In the genomic region with DNA sequence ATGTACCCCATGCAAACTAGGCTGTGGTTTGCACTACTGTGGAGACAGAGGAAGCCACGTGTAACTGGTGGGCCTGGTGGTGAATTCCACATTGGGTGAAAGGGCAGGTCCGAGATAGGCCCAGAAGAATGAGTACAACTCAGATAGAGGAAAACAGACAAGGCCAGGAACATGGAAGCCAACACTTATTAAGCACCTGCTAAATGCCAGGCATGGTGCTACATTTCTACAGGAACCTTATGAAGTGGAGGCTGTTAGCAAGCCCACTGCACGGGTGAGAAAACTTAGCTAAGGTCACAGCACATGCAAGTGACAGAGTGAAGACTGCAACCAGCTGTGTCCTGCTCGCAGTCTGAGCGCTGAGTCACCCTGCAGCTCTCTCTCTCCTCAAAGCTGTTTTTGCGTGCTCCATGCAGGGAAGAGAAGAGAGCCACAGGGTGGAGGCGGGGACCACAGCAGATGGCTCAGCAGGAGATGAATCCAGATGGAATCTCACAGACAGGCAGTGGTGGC, we compare ENCODE assay signal across 11 cellular contexts.
A peak's percentile ranks its signal among the peaks of the same experiment; 100 is the strongest.
DNase-seq lines count a peak whose midpoint lies in the region; ATAC-seq and TF ChIP-seq lines count a peak whose summit lies in the region.
"Had no signal": no experiment of that assay in that cellular context is flagged by ENCODE, and none has a peak within 500 bp of the region (broad histone marks: within the 10 kb centered on the region; RNA-seq: fewer than 3 reads in every experiment).

No MANE protein-coding gene starts in this region.

- POLR2A ChIA-PET in IMR-90 (lab: Charles Lee; ENCODE audit: unreplicated experiment), result interaction anchor here (0.5 kb wide), 1 partner anchor 11 kb away, joined by 3 read pairs; no protein-coding TSS in a partner anchor

- H3K36me3 ChIP-seq in IMR-90 (ENCODE audit: control insufficient read depth, insufficient read depth, low read length) (no peaks in the 10 kb centered on the region), body of pancreas (replicated peaks in 1 of 2; ENCODE audit: insufficient read depth in 1 of 2, low read depth in 2 of 2) (no peaks in the 10 kb centered on the region), left lung (no peaks in the 10 kb centered on the region)

- no peaks in the 10 kb centered on the region; the same call in 1 of the 2 replicates for H4K20me1 ChIP-seq in IMR-90 (ENCODE audit: insufficient read depth, low read length)

- 0 out of 2 replicates have a peak, but pooled peaks have one; percentile 9 for TF ChIP-seq CTCF in IMR-90 (conservative IDR thresholded peaks at IDR 0.05; ENCODE audit: low read depth, low read length)
- no peak for TF ChIP-seq CTCF in body of pancreas (IDR thresholded peaks at IDR 0.05)
- TF ChIP-seq CTCF in left lung (IDR thresholded peaks at IDR 0.05), result no peak
- TF ChIP-seq CTCF in Calu3 (IDR thresholded peaks at IDR 0.05; ENCODE audit: unreplicated experiment), result no peak

- peak; percentile 85 for ATAC-seq in IMR-90 (ENCODE audit: low read depth)
- peak; percentile 35 for ATAC-seq in body of pancreas
- peak; percentile 42 for ATAC-seq in left lung
- ATAC-seq in GM19035 (IDR thresholded peaks at IDR 0.05; ENCODE audit: unreplicated experiment), result no peak
- ATAC-seq in GM19395 (IDR thresholded peaks at IDR 0.05; ENCODE audit: unreplicated experiment), result no peak
- ATAC-seq in HG03342 (IDR thresholded peaks at IDR 0.05; ENCODE audit: unreplicated experiment), result no peak
- ATAC-seq: activated CD4-positive, alpha-beta T cell treated with anti-CD3 and anti-CD28 coated beads for 36 hours had no signal

- no peaks in the 10 kb centered on the region for H3K79me1 ChIP-seq in IMR-90 (ENCODE audit: low read depth in 1 of 2, low read length in 2 of 2)

- peak overlapping the region; percentile 81 for H3K27ac ChIP-seq in IMR-90 (ENCODE audit: insufficient read depth, low read length)
- no peak overlapping the region for H3K27ac ChIP-seq in body of pancreas
- H3K27ac ChIP-seq in left lung, result no peak overlapping the region

- peak overlapping the region; percentile 11 to 92 for H4K8ac ChIP-seq in IMR-90 (ENCODE audit: low read depth in 2 of 2, low read length in 2 of 2)

- peak overlapping the region; percentile 67; the same call in 2 of the 3 replicates for H2BK15ac ChIP-seq in IMR-90 (ENCODE audit: low read depth, low read length)

- no peak overlapping the region for H3K4me2 ChIP-seq in IMR-90 (ENCODE audit: low read depth, low read length)

- peak overlapping the region; percentile 85 for H2AK5ac ChIP-seq in IMR-90 (ENCODE audit: low read depth, low read length)

- H3K36me3 Mint-ChIP-seq in Calu3 (ENCODE audit: insufficient read depth, unreplicated experiment), result peaks cover 5% of the 10 kb centered on the region
- H3K36me3 Mint-ChIP-seq: memory B cell had no signal

- peak overlapping the region; percentile 85 for H3K23ac ChIP-seq in IMR-90 (ENCODE audit: low read depth, low read length)

- H2AK9ac ChIP-seq in IMR-90 (replicated peaks; ENCODE audit: low read depth, low read length, poor library complexity), result peak overlapping the region; percentile 74

- H3K27me3 Mint-ChIP-seq in Calu3 (ENCODE audit: unreplicated experiment), result peaks cover 89% of the 10 kb centered on the region

- H2BK20ac ChIP-seq in IMR-90 (ENCODE audit: low read depth, low read length), result peak overlapping the region; percentile 95

- TF ChIP-seq POLR2A in IMR-90 (IDR thresholded peaks at IDR 0.05; ENCODE audit: low read depth, low read length) (no peak), body of pancreas (IDR thresholded peaks at IDR 0.05) (no peak)

- DNase-seq in Caki2 (ENCODE audit: low read depth) (peak; percentile 76), IMR-90 (peak; percentile 91), body of pancreas (peak in 1 of 4 donors; percentile 18), left lung (no peak), Calu3 (no peak)
- DNase-seq: activated CD4-positive, alpha-beta T cell treated with anti-CD3 and anti-CD28 coated beads for 36 hours; NCI-H2029 had no signal

- no peaks in the 10 kb centered on the region for H3K4me1 Mint-ChIP-seq in Calu3 (ENCODE audit: low read depth, unreplicated experiment)
- H3K4me1 Mint-ChIP-seq: activated CD4-positive, alpha-beta T cell treated with anti-CD3 and anti-CD28 coated beads for 36 hours had no signal

- peak overlapping the region; percentile 81 for H3K14ac ChIP-seq in IMR-90 (replicated peaks; ENCODE audit: low read depth, low read length)

- in situ Hi-C loops in Caki2 (cut with HindIII; ENCODE audit: low pct_unique_long_range_greater_than_20kb, low sequenced_read_pairs), result no loop called here
- in situ Hi-C loops in IMR-90 (cut with MboI; ENCODE audit: low sequenced_read_pairs), result no loop called here

- no peak overlapping the region for H3K9ac ChIP-seq in IMR-90 (ENCODE audit: low read depth, low read length)

- BruUV-seq in IMR-90 (replicated peaks; lab: Mats Ljungman, UMichigan) (no TSS peak), Calu3 (replicated peaks; lab: Mats Ljungman, UMichigan) (no TSS peak)

- H2BK120ac ChIP-seq in IMR-90 (ENCODE audit: low read depth, low read length), result peak overlapping the region; percentile 98

- H3K9me3 Mint-ChIP-seq in Calu3 (ENCODE audit: low read depth, unreplicated experiment), result no peaks in the 10 kb centered on the region

- H3K4me1 ChIP-seq in IMR-90 (ENCODE audit: control insufficient read depth, insufficient read depth, low read length) (peaks cover 15% of the 10 kb centered on the region), body of pancreas (no peaks in the 10 kb centered on the region), left lung (no peaks in the 10 kb centered on the region)

- H3K4me3 Mint-ChIP-seq in Calu3 (ENCODE audit: low read depth, unreplicated experiment), result no peak overlapping the region
- H3K4me3 Mint-ChIP-seq: activated CD4-positive, alpha-beta T cell treated with anti-CD3 and anti-CD28 coated beads for 36 hours; memory B cell had no signal

- intact Hi-C loops in IMR-90 (cut with micrococcal nuclease) (loop anchor here (1.0 kb wide), 1 partner anchor 13 kb away; no protein-coding TSS in a partner anchor), body of pancreas (cut with DNase I) (no loop called here), left lung (cut with DNase I) (no loop called here), Calu3 (cut with micrococcal nuclease; ENCODE audit: unreplicated experiment) (no loop called here)

- peak overlapping the region; percentile 57 for H3K56ac ChIP-seq in IMR-90 (ENCODE audit: extremely low read depth, insufficient read depth, low read length)

- H4K91ac ChIP-seq in IMR-90 (ENCODE audit: insufficient read depth, low read depth, low read length), result peak overlapping the region; percentile 97

- H2AFZ ChIP-seq in IMR-90 (replicated peaks; ENCODE audit: low read length, poor library complexity), result peak overlapping the region; percentile 87

- WGBS in IMR-90 (ENCODE audit: extremely low coverage in 2 of 2, insufficient read length in 1 of 2), 2 experiments, result 42% methylated on average over 5 of the region's 7 CpGs; no CpG with 5 or more reads in 1 of the 2 experiments
- WGBS in body of pancreas, 2 donors, result 57 to 70% methylated on average over 7 of the region's 7 CpGs

- peaks cover 3% of the 10 kb centered on the region for H3K9me3 ChIP-seq in IMR-90 (ENCODE audit: control insufficient read depth, insufficient read depth, low read length)
- H3K9me3 ChIP-seq in body of pancreas, result peaks cover 0 to 4% (median 0%) of the 10 kb centered on the region in 3 donors
- peaks cover 0 to 2% of the 10 kb centered on the region in 2 donors for H3K9me3 ChIP-seq in left lung

- peaks cover 19% of the 10 kb centered on the region for H3K9me1 ChIP-seq in IMR-90 (ENCODE audit: insufficient read depth, low read length)

- peak overlapping the region; percentile 97 for H3K4ac ChIP-seq in IMR-90 (ENCODE audit: low read depth, low read length)

- peak overlapping the region; percentile 78 for H4K5ac ChIP-seq in IMR-90 (ENCODE audit: low read depth, low read length)

- CTCF ChIA-PET in IMR-90 (lab: Yijun Ruan, JAX), result interaction anchor here (0.5 to 1.9 kb wide), 3 partner anchors 62 to 254 kb away, joined by 3 to 4 read pairs (median 3); a partner anchor contains a TSS
- CTCF ChIA-PET in Calu3 (lab: Charles Lee), result no interaction called here

- peak; percentile 29; the same call in 1 of the 2 replicates for TF ChIP-seq RAD21 in IMR-90 (IDR thresholded peaks at IDR 0.05; ENCODE audit: low read length)

- H2BK5ac ChIP-seq in IMR-90 (ENCODE audit: low read depth, low read length, poor library complexity, severe bottlenecking), result peak overlapping the region; percentile 97

- H3K27me3 ChIP-seq in IMR-90 (ENCODE audit: control insufficient read depth, insufficient read depth, low read length) (no peaks in the 10 kb centered on the region), body of pancreas (no peaks in the 10 kb centered on the region), left lung (no peaks in the 10 kb centered on the region)

- H3K4me3 ChIP-seq in IMR-90 (ENCODE audit: insufficient read depth, low read depth, low read length) (no peak overlapping the region), body of pancreas (no peak overlapping the region), left lung (no peak overlapping the region)

- H3K18ac ChIP-seq in IMR-90 (ENCODE audit: low read depth, low read length), result peak overlapping the region; percentile 69

- dilution Hi-C loops in IMR-90 (cut with HindIII; ENCODE audit: low sequenced_read_pairs, unreplicated experiment), result no loop called here

- H3K27ac Mint-ChIP-seq in Calu3 (ENCODE audit: unreplicated experiment), result no peak overlapping the region
- H3K27ac Mint-ChIP-seq: activated CD4-positive, alpha-beta T cell treated with anti-CD3 and anti-CD28 coated beads for 36 hours; memory B cell had no signal

TF ChIP-seq in IMR-90, 13 proteins besides CTCF, POLR2A, EP300 and RAD21 (continues in another document):
- TF ChIP-seq CHD1 (IDR thresholded peaks at IDR 0.05; ENCODE audit: low read depth, low read length) (no peak), RFX5 (IDR thresholded peaks at IDR 0.05; ENCODE audit: low read depth, low read length) (no peak), BHLHE40 (IDR thresholded peaks at IDR 0.05; ENCODE audit: low read depth, low read length) (peak; percentile 87), MAZ (IDR thresholded peaks at IDR 0.05; ENCODE audit: borderline replicate concordance, low read depth, low read length) (peak; percentile 8; the same call in 1 of the 2 replicates), MAFK (IDR thresholded peaks at IDR 0.05; ENCODE audit: low read depth, low read length) (no peak), MXI1 (IDR thresholded peaks at IDR 0.05; ENCODE audit: borderline replicate concordance, low read depth, low read length) (peak; percentile 26; the same call in 1 of the 2 replicates)
- TF ChIP-seq, protein P1, sequence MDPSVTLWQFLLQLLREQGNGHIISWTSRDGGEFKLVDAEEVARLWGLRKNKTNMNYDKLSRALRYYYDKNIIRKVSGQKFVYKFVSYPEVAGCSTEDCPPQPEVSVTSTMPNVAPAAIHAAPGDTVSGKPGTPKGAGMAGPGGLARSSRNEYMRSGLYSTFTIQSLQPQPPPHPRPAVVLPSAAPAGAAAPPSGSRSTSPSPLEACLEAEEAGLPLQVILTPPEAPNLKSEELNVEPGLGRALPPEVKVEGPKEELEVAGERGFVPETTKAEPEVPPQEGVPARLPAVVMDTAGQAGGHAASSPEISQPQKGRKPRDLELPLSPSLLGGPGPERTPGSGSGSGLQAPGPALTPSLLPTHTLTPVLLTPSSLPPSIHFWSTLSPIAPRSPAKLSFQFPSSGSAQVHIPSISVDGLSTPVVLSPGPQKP (IDR thresholded peaks at IDR 0.05; ENCODE audit: borderline replicate concordance, low read depth, low read length), result no peak

Comparison
In these comparisons a context has a peak if more than half of its experiments do, and no peak if none do; other contexts are left out.
1. DNase-seq: peak in Caki2 (single experiment) and IMR-90 (single experiment); none in left lung (0 of 2) and Calu3 (single experiment).
2. ATAC-seq: peak in IMR-90 (single experiment), body of pancreas (single experiment) and left lung (single experiment); none in GM19035 (single experiment), GM19395 (single experiment) and HG03342 (single experiment).